In the genomic region with DNA sequence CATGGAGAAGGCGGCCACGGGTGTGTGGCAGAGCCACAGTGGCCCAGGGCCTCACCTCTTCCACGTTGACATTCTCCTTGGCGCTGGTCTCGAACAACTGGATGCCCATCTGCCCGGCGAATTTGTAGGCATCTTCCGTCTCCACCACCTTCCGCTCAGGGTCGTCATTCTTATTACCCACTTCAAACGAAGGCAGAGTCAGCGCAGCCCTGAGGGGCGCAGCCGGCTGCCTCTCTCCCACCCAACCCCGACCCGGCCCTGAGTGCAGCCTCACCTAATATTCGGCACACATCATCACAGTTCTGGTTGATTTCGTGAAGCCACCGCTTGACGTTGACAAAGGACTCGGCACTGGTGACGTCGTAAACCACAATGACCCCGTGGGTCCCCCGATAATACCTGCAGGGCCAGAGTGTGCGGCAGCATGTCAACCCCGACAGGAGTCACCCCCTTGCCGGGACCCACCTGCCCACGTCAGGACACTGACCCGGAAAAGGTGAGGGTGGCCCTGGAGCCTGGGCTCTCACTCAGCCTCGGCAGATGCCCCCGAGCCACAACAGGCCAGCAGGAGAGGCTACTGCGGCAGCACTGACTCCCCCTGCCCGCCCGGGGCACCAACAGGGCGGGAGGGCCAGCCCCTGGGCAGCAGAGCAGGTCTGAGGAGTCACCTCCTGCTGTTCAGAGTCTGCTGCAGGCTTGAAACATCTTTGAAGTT, we compare ENCODE assay signal across 1 cellular context.
TF ChIP-seq lines count a peak whose summit lies in the region.

No MANE protein-coding gene starts in this region.

TF ChIP-seq in H1, 55 proteins besides CTCF, POLR2A, EP300 and RAD21:
- TF ChIP-seq POLR2AphosphoS5 (IDR thresholded peaks at IDR 0.05; ENCODE audit: low read depth, low read length) = no peak
- TF ChIP-seq KDM5A (IDR thresholded peaks at IDR 0.05; ENCODE audit: low read length) = no peak
- TF ChIP-seq BCL11A (IDR thresholded peaks at IDR 0.05; ENCODE audit: low read depth in 2 of 2, low read length in 2 of 2) = no peak
- no peak for TF ChIP-seq POU5F1 (IDR thresholded peaks at IDR 0.05; ENCODE audit: low read depth, low read length)
- TF ChIP-seq, protein P1, sequence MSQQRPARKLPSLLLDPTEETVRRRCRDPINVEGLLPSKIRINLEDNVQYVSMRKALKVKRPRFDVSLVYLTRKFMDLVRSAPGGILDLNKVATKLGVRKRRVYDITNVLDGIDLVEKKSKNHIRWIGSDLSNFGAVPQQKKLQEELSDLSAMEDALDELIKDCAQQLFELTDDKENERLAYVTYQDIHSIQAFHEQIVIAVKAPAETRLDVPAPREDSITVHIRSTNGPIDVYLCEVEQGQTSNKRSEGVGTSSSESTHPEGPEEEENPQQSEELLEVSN (IDR thresholded peaks at IDR 0.05) = no peak
- no peak for TF ChIP-seq RFX5 (IDR thresholded peaks at IDR 0.05; ENCODE audit: borderline replicate concordance, low read depth, low read length)
- TF ChIP-seq HDAC2 (IDR thresholded peaks at IDR 0.05; ENCODE audit: borderline replicate concordance in 1 of 2, low read depth in 2 of 2, low read length in 2 of 2) = no peak
- TF ChIP-seq KDM4A (IDR thresholded peaks at IDR 0.05; ENCODE audit: low read depth, low read length, severe bottlenecking) = no peak
- no peak for TF ChIP-seq CHD2 (IDR thresholded peaks at IDR 0.05; ENCODE audit: low read length)
- no peak for TF ChIP-seq GTF2F1 (IDR thresholded peaks at IDR 0.05; ENCODE audit: borderline replicate concordance, low read depth, low read length)
- no peak for TF ChIP-seq SIRT6 (IDR thresholded peaks at IDR 0.05; ENCODE audit: low read length)
- TF ChIP-seq RNF2 (IDR thresholded peaks at IDR 0.05; ENCODE audit: borderline replicate concordance, low read depth, low read length, missing control alignments, poor library complexity, severe bottlenecking) = no peak
- no peak for TF ChIP-seq CEBPB (IDR thresholded peaks at IDR 0.05; ENCODE audit: low read depth, low read length)
- no peak for TF ChIP-seq GABPA (IDR thresholded peaks at IDR 0.05; ENCODE audit: borderline replicate concordance, insufficient read depth, low read length)
- TF ChIP-seq EGR1 (IDR thresholded peaks at IDR 0.05; ENCODE audit: borderline replicate concordance, low read depth, low read length) = no peak
